9 cellular contexts compared by ENCODE assay signal in the genomic region with DNA sequence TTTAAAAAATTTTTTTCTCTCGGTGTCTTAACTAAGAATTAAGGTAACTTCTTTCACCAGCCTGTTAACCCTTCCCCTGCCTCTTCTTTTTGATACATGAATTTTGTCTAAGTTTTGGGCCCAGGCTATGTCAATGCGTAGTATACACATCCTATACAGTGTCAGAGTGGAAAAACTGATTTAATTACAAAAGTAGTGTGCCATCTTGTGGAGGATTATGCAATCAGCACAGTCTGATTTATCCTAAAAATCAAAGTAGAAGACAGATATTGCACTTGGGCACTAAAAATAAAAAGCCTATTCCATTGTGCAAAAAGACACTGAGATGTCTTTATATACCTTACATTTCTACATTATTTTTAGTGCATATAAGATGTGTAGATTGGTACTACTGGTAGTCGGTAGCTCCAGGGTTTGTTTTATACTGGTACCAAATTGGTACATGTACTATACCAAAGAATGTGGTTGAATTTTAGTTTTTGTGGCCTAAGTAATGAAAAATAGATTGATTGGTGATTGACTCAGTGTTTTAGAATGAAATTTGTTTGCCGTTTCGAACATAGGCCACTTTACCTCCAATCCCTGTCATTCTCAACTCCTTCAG.
DNase-seq lines count a peak whose midpoint lies in the region; ATAC-seq and TF ChIP-seq lines count a peak whose summit lies in the region.
"Had no signal": no experiment of that assay in that cellular context is flagged by ENCODE, and none has a peak within 500 bp of the region (broad histone marks: within the 10 kb centered on the region; RNA-seq: fewer than 3 reads in every experiment).

No MANE protein-coding gene starts in this region.

- no peak overlapping the region for H3K4me2 ChIP-seq in OCI-LY1 (ENCODE audit: low read length)

- H3K27ac ChIP-seq in OCI-LY1 (ENCODE audit: low read depth, low read length, poor library complexity, severe bottlenecking) (no peak overlapping the region), coronary artery (no peak overlapping the region)

- H3K4me3 Mint-ChIP-seq in activated T-helper 1 cell treated with anti-CD3 and anti-CD28 coated beads, Interleukin-12 subunit alpha, Interleukin-12 subunit beta, Interleukin-2, Interleukin-4 antibody, amounts not matched to agents 30 ng/mL and 10 ng/mL and 1 ng/mL, durations not matched to agents 14 hours and 24 hours and 36 hours = no peak overlapping the region
- H3K4me3 Mint-ChIP-seq: T-helper 1 cell treated with Interleukin-12 subunit alpha and Interleukin-12 subunit beta and Interleukin-4 antibody, amounts not matched to agents 30 μg/mL and 1 μg/mL, for 36 hours had no signal

- TF ChIP-seq CTCF in OCI-LY1 (IDR thresholded peaks at IDR 0.05; ENCODE audit: low read length) (peak; percentile 91), coronary artery (IDR thresholded peaks at IDR 0.05) (peak; percentile 40)

- intact Hi-C loops in activated T-helper 1 cell treated with anti-CD3 and anti-CD28 coated beads, Interleukin-12 subunit alpha, Interleukin-12 subunit beta, Interleukin-2, Interleukin-4 antibody, amounts not matched to agents 30 ng/mL and 10 ng/mL and 1 ng/mL, durations not matched to agents 14 hours and 24 hours and 36 hours (cut with micrococcal nuclease) = loop anchor here (1.0 to 10.0 kb wide), 3 partner anchors 97 to 530 kb away; partner anchors contain the start of gene MKLN1

- DNase-seq in DMS 273 treated with DMSO at 0.1 percent for 48 hours (lab: John Stamatoyannopoulos, UW) (peak; percentile 27), coronary artery (ENCODE audit: low spot score) (no peak), lung microvascular endothelial cell (ENCODE audit: low read depth in 2 of 2) (peak; percentile 61 to 76), HuH-7 (ENCODE audit: low spot score) (no peak)
- DNase-seq in activated T-helper 1 cell treated with anti-CD3 and anti-CD28 coated beads, Interleukin-12 subunit alpha, Interleukin-12 subunit beta, Interleukin-2, Interleukin-4 antibody, amounts not matched to agents 30 ng/mL and 10 ng/mL and 1 ng/mL, durations not matched to agents 14 hours and 24 hours and 36 hours (ENCODE audit: low spot score) = no peak

- peaks cover 27% of the 10 kb centered on the region; the same call in 1 of the 2 replicates for H3K36me3 ChIP-seq in OCI-LY1 (ENCODE audit: insufficient read depth, low read length)

- no peaks in the 10 kb centered on the region for H3K79me2 ChIP-seq in OCI-LY1 (ENCODE audit: insufficient read depth, low read length)

- no peak overlapping the region for H2AFZ ChIP-seq in OCI-LY1 (ENCODE audit: low read length)

- H3K27me3 Mint-ChIP-seq in activated T-helper 1 cell treated with anti-CD3 and anti-CD28 coated beads, Interleukin-12 subunit alpha, Interleukin-12 subunit beta, Interleukin-2, Interleukin-4 antibody, amounts not matched to agents 30 ng/mL and 10 ng/mL and 1 ng/mL, durations not matched to agents 14 hours and 24 hours and 36 hours (ENCODE audit: insufficient read depth) = no peaks in the 10 kb centered on the region

- no peak overlapping the region for H3K27ac Mint-ChIP-seq in activated T-helper 1 cell treated with anti-CD3 and anti-CD28 coated beads, Interleukin-12 subunit alpha, Interleukin-12 subunit beta, Interleukin-2, Interleukin-4 antibody, amounts not matched to agents 30 ng/mL and 10 ng/mL and 1 ng/mL, durations not matched to agents 14 hours and 24 hours and 36 hours
- H3K27ac Mint-ChIP-seq: T-helper 1 cell treated with Interleukin-12 subunit alpha and Interleukin-12 subunit beta and Interleukin-4 antibody, amounts not matched to agents 30 μg/mL and 1 μg/mL, for 36 hours had no signal

- no peak overlapping the region for H3K4me3 ChIP-seq in OCI-LY1 (ENCODE audit: low read depth, low read length, poor library complexity, severe bottlenecking)
- no peak overlapping the region for H3K4me3 ChIP-seq in coronary artery

- H3K4me1 ChIP-seq in OCI-LY1 (ENCODE audit: insufficient read depth, low read length, severe bottlenecking) = peaks cover 5% of the 10 kb centered on the region

- no peaks in the 10 kb centered on the region for H3K9me3 Mint-ChIP-seq in activated T-helper 1 cell treated with anti-CD3 and anti-CD28 coated beads, Interleukin-12 subunit alpha, Interleukin-12 subunit beta, Interleukin-2, Interleukin-4 antibody, amounts not matched to agents 30 ng/mL and 10 ng/mL and 1 ng/mL, durations not matched to agents 14 hours and 24 hours and 36 hours
- H3K9me3 Mint-ChIP-seq: T-helper 1 cell treated with Interleukin-12 subunit alpha and Interleukin-12 subunit beta and Interleukin-4 antibody, amounts not matched to agents 30 μg/mL and 1 μg/mL, for 36 hours had no signal

- H3F3A ChIP-seq in OCI-LY1 (ENCODE audit: insufficient read depth, low read length) = no peaks in the 10 kb centered on the region

- ATAC-seq in HG02885 (IDR thresholded peaks at IDR 0.05; ENCODE audit: poor library complexity, unreplicated experiment) (peak; percentile 46), GM18498 (IDR thresholded peaks at IDR 0.05; ENCODE audit: unreplicated experiment) (no peak)

- H3K9me3 ChIP-seq in OCI-LY1 (ENCODE audit: low read length) = no peaks in the 10 kb centered on the region

- no peaks in the 10 kb centered on the region for H3K9me2 ChIP-seq in OCI-LY1 (ENCODE audit: low read depth, low read length)

- H4K20me1 ChIP-seq in OCI-LY1 (ENCODE audit: insufficient read depth, low read length) = no peaks in the 10 kb centered on the region

- H3K36me3 Mint-ChIP-seq in activated T-helper 1 cell treated with anti-CD3 and anti-CD28 coated beads, Interleukin-12 subunit alpha, Interleukin-12 subunit beta, Interleukin-2, Interleukin-4 antibody, amounts not matched to agents 30 ng/mL and 10 ng/mL and 1 ng/mL, durations not matched to agents 14 hours and 24 hours and 36 hours (ENCODE audit: low read depth) = peaks cover 13% of the 10 kb centered on the region

- peaks cover 9% of the 10 kb centered on the region for H3K4me1 Mint-ChIP-seq in activated T-helper 1 cell treated with anti-CD3 and anti-CD28 coated beads, Interleukin-12 subunit alpha, Interleukin-12 subunit beta, Interleukin-2, Interleukin-4 antibody, amounts not matched to agents 30 ng/mL and 10 ng/mL and 1 ng/mL, durations not matched to agents 14 hours and 24 hours and 36 hours (ENCODE audit: low read depth)

- H3K9ac ChIP-seq in OCI-LY1 (ENCODE audit: low read length) = no peak overlapping the region

- H3K27me3 ChIP-seq in OCI-LY1 (ENCODE audit: insufficient read depth, low read length) = no peaks in the 10 kb centered on the region

Comparison
In these comparisons a context has a peak if more than half of its experiments do, and no peak if none do; other contexts are left out.
1. DNase-seq: peak in DMS 273 treated with DMSO at 0.1 percent for 48 hours (single experiment) and lung microvascular endothelial cell (2 of 2); none in coronary artery (single experiment), HuH-7 (single experiment) and activated T-helper 1 cell treated with anti-CD3 and anti-CD28 coated beads, Interleukin-12 subunit alpha, Interleukin-12 subunit beta, Interleukin-2, Interleukin-4 antibody, amounts not matched to agents 30 ng/mL and 10 ng/mL and 1 ng/mL, durations not matched to agents 14 hours and 24 hours and 36 hours (single experiment).